Comparison of ENCODE assay signal across 16 cellular contexts in genomic region chr2:128474014-128474961, GRCh38.
DNase-seq lines count a peak whose midpoint lies in the region; ATAC-seq and TF ChIP-seq lines count a peak whose summit lies in the region.
"Had no signal": no experiment of that assay in that cellular context is flagged by ENCODE, and none has a peak within 500 bp of the region (broad histone marks: within the 10 kb centered on the region; RNA-seq: fewer than 3 reads in every experiment).

No MANE protein-coding gene starts in this region.

- peaks cover 34% of the 10 kb centered on the region for H3K4me1 Mint-ChIP-seq in activated T-helper 2 cell treated with anti-CD3 and anti-CD28 coated beads, Interferon-gamma antibody, Interleukin-2, Interleukin-4, amounts not matched to agents 10 μg/mL and 5 μg/mL and 100 μg/mL, durations not matched to agents 14 hours and 24 hours and 36 hours (ENCODE audit: low read depth)
- peaks cover 41% of the 10 kb centered on the region for H3K4me1 Mint-ChIP-seq in mesothelial cell of epicardium
- peaks cover 13% of the 10 kb centered on the region for H3K4me1 Mint-ChIP-seq in activated naive CD8-positive, alpha-beta T cell treated with anti-CD3 and anti-CD28 coated beads, Interleukin-2, amount 50 U/mL, for 24 hours

- peaks cover 20% of the 10 kb centered on the region for H3K9me3 Mint-ChIP-seq in activated T-helper 2 cell treated with anti-CD3 and anti-CD28 coated beads, Interferon-gamma antibody, Interleukin-2, Interleukin-4, amounts not matched to agents 10 μg/mL and 5 μg/mL and 100 μg/mL, durations not matched to agents 14 hours and 24 hours and 36 hours
- peaks cover 6% of the 10 kb centered on the region for H3K9me3 Mint-ChIP-seq in mesothelial cell of epicardium
- H3K9me3 Mint-ChIP-seq in activated naive CD8-positive, alpha-beta T cell treated with anti-CD3 and anti-CD28 coated beads, Interleukin-2, amount 50 U/mL, for 24 hours: peaks cover 7% of the 10 kb centered on the region

- no peak overlapping the region for H3K4me3 ChIP-seq in testis
- H3K4me3 ChIP-seq: A549, lung had no signal

- no peaks in the 10 kb centered on the region for H3K36me3 ChIP-seq in testis (ENCODE audit: low read depth, missing control alignments)
- H3K36me3 ChIP-seq: vagina had no signal

- peaks cover 13% of the 10 kb centered on the region for H3K27me3 Mint-ChIP-seq in activated T-helper 2 cell treated with anti-CD3 and anti-CD28 coated beads, Interferon-gamma antibody, Interleukin-2, Interleukin-4, amounts not matched to agents 10 μg/mL and 5 μg/mL and 100 μg/mL, durations not matched to agents 14 hours and 24 hours and 36 hours (ENCODE audit: low read depth)
- no peaks in the 10 kb centered on the region for H3K27me3 Mint-ChIP-seq in mesothelial cell of epicardium (ENCODE audit: low read depth)
- H3K27me3 Mint-ChIP-seq in activated naive CD8-positive, alpha-beta T cell treated with anti-CD3 and anti-CD28 coated beads, Interleukin-2, amount 50 U/mL, for 24 hours: peaks cover 14% of the 10 kb centered on the region

- H3K27me3 ChIP-seq in testis: no peaks in the 10 kb centered on the region
- H3K27me3 ChIP-seq: vagina had no signal

- TF ChIP-seq POLR2A in testis (IDR thresholded peaks at IDR 0.05): no peak

- WGBS in testis, 2 donors: 79 to 94% methylated on average over 8 to 10 of the region's 10 CpGs

- H3K27ac Mint-ChIP-seq in activated T-helper 2 cell treated with anti-CD3 and anti-CD28 coated beads, Interferon-gamma antibody, Interleukin-2, Interleukin-4, amounts not matched to agents 10 μg/mL and 5 μg/mL and 100 μg/mL, durations not matched to agents 14 hours and 24 hours and 36 hours: peak overlapping the region; percentile 24
- H3K27ac Mint-ChIP-seq in mesothelial cell of epicardium: peak overlapping the region; percentile 35
- no peak overlapping the region for H3K27ac Mint-ChIP-seq in activated naive CD8-positive, alpha-beta T cell treated with anti-CD3 and anti-CD28 coated beads, Interleukin-2, amount 50 U/mL, for 24 hours
- H3K27ac Mint-ChIP-seq: CD8-positive, alpha-beta T cell; T-cell had no signal

- H3K36me3 Mint-ChIP-seq in activated T-helper 2 cell treated with anti-CD3 and anti-CD28 coated beads, Interferon-gamma antibody, Interleukin-2, Interleukin-4, amounts not matched to agents 10 μg/mL and 5 μg/mL and 100 μg/mL, durations not matched to agents 14 hours and 24 hours and 36 hours (ENCODE audit: low read depth): peaks cover 17% of the 10 kb centered on the region
- H3K36me3 Mint-ChIP-seq in mesothelial cell of epicardium: peaks cover 9% of the 10 kb centered on the region
- H3K36me3 Mint-ChIP-seq in activated naive CD8-positive, alpha-beta T cell treated with anti-CD3 and anti-CD28 coated beads, Interleukin-2, amount 50 U/mL, for 24 hours (ENCODE audit: low read depth): peaks cover 9% of the 10 kb centered on the region
- H3K36me3 Mint-ChIP-seq: CD8-positive, alpha-beta T cell; T-cell had no signal

- H3K4me3 Mint-ChIP-seq in activated T-helper 2 cell treated with anti-CD3 and anti-CD28 coated beads, Interferon-gamma antibody, Interleukin-2, Interleukin-4, amounts not matched to agents 10 μg/mL and 5 μg/mL and 100 μg/mL, durations not matched to agents 14 hours and 24 hours and 36 hours (ENCODE audit: low read depth): no peak overlapping the region
- no peak overlapping the region for H3K4me3 Mint-ChIP-seq in mesothelial cell of epicardium
- H3K4me3 Mint-ChIP-seq in activated naive CD8-positive, alpha-beta T cell treated with anti-CD3 and anti-CD28 coated beads, Interleukin-2, amount 50 U/mL, for 24 hours: no peak overlapping the region
- H3K4me3 Mint-ChIP-seq: CD8-positive, alpha-beta T cell had no signal

- peak; percentile 48 for DNase-seq in activated CD8-positive, alpha-beta memory T cell treated with anti-CD3 and anti-CD28 coated beads, Interleukin-2, amount 50 U/mL, for 48 hours
- DNase-seq in activated CD8-positive, alpha-beta memory T cell treated with anti-CD3 and anti-CD28 coated beads, Interleukin-2, amount 50 U/mL, for 4 hours: no peak
- no peak for DNase-seq in activated T-helper 2 cell treated with anti-CD3 and anti-CD28 coated beads, Interferon-gamma antibody, Interleukin-2, Interleukin-4, amounts not matched to agents 10 μg/mL and 5 μg/mL and 100 μg/mL, durations not matched to agents 14 hours and 24 hours and 36 hours (ENCODE audit: low spot score)
- DNase-seq in mesothelial cell of epicardium (ENCODE audit: low spot score in 2 of 2, unreplicated experiment in 2 of 2) (peak in 1 of 2 experiments; percentile 37), testis (peak; percentile 12), hippocampal formation (lab: John Stamatoyannopoulos, UW) (no peak), retina (no peak)
- no peak for DNase-seq in activated naive CD8-positive, alpha-beta T cell treated with anti-CD3 and anti-CD28 coated beads, Interleukin-2, amount 50 U/mL, for 24 hours
- DNase-seq: aorta, NCI-H2081 treated with DMSO at 0.1 percent for 48 hours, NCI-H510A treated with DMSO at 0.1 percent for 48 hours, T-cell had no signal

- peaks cover 18% of the 10 kb centered on the region for H3K4me1 ChIP-seq in testis
- H3K4me1 ChIP-seq: A549 had no signal

- ATAC-seq in activated naive CD8-positive, alpha-beta T cell treated with anti-CD3 and anti-CD28 coated beads, Interleukin-2, amount 50 U/mL, for 24 hours: no peak
- ATAC-seq: A549; CD8-positive, alpha-beta T cell had no signal

- no peaks in the 10 kb centered on the region for H3K9me3 ChIP-seq in testis

- intact Hi-C loops in activated T-helper 2 cell treated with anti-CD3 and anti-CD28 coated beads, Interferon-gamma antibody, Interleukin-2, Interleukin-4, amounts not matched to agents 10 μg/mL and 5 μg/mL and 100 μg/mL, durations not matched to agents 14 hours and 24 hours and 36 hours (cut with micrococcal nuclease): loop anchor here (5.0 kb wide), 2 partner anchors 152 to 832 kb away; no protein-coding TSS in a partner anchor
- intact Hi-C loops in testis (cut with DNase I; ENCODE audit: low total_unique reads): no loop called here

- TF ChIP-seq CTCF in mesothelial cell of epicardium (IDR thresholded peaks at IDR 0.05; ENCODE audit: unreplicated experiment): no peak
- TF ChIP-seq CTCF in testis (IDR thresholded peaks at IDR 0.05): no peak

- H3K27ac ChIP-seq in testis: peak overlapping the region in 1 of 2 donors; percentile 55
- H3K27ac ChIP-seq: A549 had no signal

Comparison
In these comparisons a context has a peak if more than half of its experiments do, and no peak if none do; other contexts are left out.
1. DNase-seq: peak in activated CD8-positive, alpha-beta memory T cell treated with anti-CD3 and anti-CD28 coated beads, Interleukin-2, amount 50 U/mL, for 48 hours (single experiment) and testis (single experiment); none in activated CD8-positive, alpha-beta memory T cell treated with anti-CD3 and anti-CD28 coated beads, Interleukin-2, amount 50 U/mL, for 4 hours (single experiment), activated T-helper 2 cell treated with anti-CD3 and anti-CD28 coated beads, Interferon-gamma antibody, Interleukin-2, Interleukin-4, amounts not matched to agents 10 μg/mL and 5 μg/mL and 100 μg/mL, durations not matched to agents 14 hours and 24 hours and 36 hours (single experiment), hippocampal formation (0 of 2), activated naive CD8-positive, alpha-beta T cell treated with anti-CD3 and anti-CD28 coated beads, Interleukin-2, amount 50 U/mL, for 24 hours (single experiment) and retina (single experiment).